In the genomic region with DNA sequence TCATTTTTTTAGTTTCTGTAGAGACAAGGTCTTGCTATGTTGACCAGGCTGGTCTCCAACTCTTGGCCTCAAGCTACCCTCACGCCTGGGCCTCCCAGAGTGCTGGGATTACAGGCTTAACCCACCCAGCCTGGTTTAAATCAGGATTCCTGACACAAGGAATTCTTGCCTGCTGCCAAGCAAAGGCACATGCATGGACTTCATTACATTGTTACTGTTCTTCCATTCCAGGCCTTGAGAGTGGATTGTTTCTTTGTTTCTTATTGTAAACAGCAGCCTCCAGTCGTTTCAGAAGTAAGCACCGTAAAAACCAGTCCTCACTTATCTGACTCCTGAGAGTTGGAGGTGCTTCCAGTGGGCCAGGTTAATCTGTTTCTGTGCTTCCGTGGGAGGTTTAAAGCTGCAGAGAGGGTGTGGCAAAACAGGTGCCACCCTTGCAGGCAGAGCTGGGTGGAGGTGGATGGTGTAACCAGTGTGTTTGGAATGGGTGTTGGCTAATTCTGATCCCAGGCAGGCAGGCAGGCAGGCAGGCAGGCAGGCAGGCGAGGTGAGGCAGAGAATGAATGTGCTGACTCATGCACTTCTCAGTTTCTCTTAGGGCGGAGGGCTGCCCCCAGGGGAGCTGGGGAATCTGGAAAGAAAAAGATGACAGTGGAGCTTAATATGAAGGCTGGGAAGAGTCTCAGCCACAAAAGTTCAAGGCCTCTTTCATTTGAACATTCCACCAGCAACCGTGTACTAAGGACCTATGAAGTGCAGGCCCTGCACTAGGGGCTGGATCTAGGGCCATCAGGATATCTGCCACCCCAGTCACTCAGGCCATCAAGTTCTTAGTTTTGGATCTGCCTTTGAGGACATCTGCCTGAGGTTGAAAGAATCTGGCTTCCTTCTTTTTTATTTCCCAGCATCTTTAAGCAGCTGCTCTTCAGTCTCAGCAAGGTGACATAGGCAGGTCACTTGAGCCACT, we compare ENCODE assay signal across 1 cellular context.
TF ChIP-seq lines count a peak whose summit lies in the region.

No MANE protein-coding gene starts in this region.

TF ChIP-seq in IMR-90, 13 proteins besides CTCF, POLR2A, EP300 and RAD21 (continued from another document):
- TF ChIP-seq CEBPB (IDR thresholded peaks at IDR 0.05; ENCODE audit: low read depth, low read length) (peak; percentile 33; the same call in 1 of the 2 replicates), CHD1 (IDR thresholded peaks at IDR 0.05; ENCODE audit: low read depth, low read length) (no peak), NFE2L2 (IDR thresholded peaks at IDR 0.05; ENCODE audit: low read depth, low read length) (peak; percentile 89), RCOR1 (IDR thresholded peaks at IDR 0.05; ENCODE audit: insufficient replicate concordance, low read length) (no peak)
TF ChIP-seq in IMR-90: peak in this region for 3.
